Comparison of ENCODE assay signal across 1 cellular context in the genomic region with DNA sequence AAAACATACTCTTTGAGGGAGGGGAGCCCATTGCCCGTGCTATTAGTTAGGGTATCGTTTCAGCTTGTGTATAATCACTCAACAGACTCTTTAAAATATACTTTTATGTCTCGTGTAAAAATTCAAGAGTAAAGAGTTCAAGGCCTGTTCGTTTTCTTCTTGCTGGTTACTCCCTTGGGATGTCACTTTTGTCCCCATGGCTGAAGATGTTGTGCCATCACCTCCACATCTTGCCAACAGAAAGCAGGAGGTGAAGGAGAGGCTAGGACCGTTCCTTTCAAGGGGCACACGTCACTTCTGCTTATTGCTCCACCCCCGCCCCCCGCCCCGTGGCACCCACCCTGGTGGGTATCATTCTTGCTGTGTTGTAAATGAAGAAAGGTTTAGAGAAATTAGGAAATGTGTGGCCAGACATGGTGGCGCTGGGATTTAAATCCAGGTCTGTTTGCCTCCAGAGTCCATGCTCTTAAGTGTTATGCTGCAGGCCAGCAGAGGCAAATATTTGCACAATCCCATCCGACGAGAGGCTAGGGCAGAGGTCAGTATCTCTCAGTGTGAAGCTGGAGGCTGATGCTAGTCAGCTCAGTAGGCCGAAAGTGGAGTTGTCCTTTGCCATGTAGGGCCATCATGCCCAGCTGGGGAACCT.
A peak's percentile ranks its signal among the peaks of the same experiment; 100 is the strongest.
TF ChIP-seq lines count a peak whose summit lies in the region.

No MANE protein-coding gene starts in this region.

TF ChIP-seq in HepG2, 621 proteins besides CTCF, POLR2A, EP300 and RAD21 (continued from another document and continues in another):
- TF ChIP-seq, protein P1, sequence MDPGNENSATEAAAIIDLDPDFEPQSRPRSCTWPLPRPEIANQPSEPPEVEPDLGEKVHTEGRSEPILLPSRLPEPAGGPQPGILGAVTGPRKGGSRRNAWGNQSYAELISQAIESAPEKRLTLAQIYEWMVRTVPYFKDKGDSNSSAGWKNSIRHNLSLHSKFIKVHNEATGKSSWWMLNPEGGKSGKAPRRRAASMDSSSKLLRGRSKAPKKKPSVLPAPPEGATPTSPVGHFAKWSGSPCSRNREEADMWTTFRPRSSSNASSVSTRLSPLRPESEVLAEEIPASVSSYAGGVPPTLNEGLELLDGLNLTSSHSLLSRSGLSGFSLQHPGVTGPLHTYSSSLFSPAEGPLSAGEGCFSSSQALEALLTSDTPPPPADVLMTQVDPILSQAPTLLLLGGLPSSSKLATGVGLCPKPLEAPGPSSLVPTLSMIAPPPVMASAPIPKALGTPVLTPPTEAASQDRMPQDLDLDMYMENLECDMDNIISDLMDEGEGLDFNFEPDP (CRISPR knock-in tag; conservative IDR thresholded peaks at IDR 0.05): no peak
- TF ChIP-seq ZNF891 (CRISPR knock-in tag; IDR thresholded peaks at IDR 0.05): no peak
- TF ChIP-seq GATAD2A (CRISPR knock-in tag; IDR thresholded peaks at IDR 0.05): peak; percentile 82
- TF ChIP-seq CHD4 (IDR thresholded peaks at IDR 0.05; ENCODE audit: borderline replicate concordance, low read length): peak; percentile 72; the same call in 1 of the 2 replicates
- no peak for TF ChIP-seq HOXA9 (CRISPR knock-in tag; IDR thresholded peaks at IDR 0.05; ENCODE audit: borderline replicate concordance)
- no peak for TF ChIP-seq ZNF615 (CRISPR knock-in tag; IDR thresholded peaks at IDR 0.05; ENCODE audit: borderline replicate concordance)
- TF ChIP-seq HNF4A (CRISPR knock-in tag; IDR thresholded peaks at IDR 0.05): peak; percentile 95
- TF ChIP-seq NR1H2 (CRISPR knock-in tag; IDR thresholded peaks at IDR 0.05; ENCODE audit: borderline replicate concordance, low read depth): no peak
- TF ChIP-seq, protein P2, sequence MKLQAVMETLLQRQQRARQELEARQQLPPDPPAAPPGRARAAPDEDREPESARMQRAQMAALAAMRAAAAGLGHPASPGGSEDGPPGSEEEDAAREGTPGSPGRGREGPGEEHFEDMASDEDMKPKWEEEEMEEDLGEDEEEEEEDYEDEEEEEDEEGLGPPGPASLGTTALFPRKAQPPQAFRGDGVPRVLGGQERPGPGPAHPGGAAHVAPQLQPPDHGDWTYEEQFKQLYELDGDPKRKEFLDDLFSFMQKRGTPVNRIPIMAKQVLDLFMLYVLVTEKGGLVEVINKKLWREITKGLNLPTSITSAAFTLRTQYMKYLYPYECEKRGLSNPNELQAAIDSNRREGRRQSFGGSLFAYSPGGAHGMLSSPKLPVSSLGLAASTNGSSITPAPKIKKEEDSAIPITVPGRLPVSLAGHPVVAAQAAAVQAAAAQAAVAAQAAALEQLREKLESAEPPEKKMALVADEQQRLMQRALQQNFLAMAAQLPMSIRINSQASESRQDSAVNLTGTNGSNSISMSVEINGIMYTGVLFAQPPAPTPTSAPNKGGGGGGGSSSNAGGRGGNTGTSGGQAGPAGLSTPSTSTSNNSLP (IDR thresholded peaks at IDR 0.05; ENCODE audit: low read depth, low read length): peak; percentile 58; the same call in 1 of the 2 replicates
- TF ChIP-seq ETV6 (CRISPR knock-in tag; conservative IDR thresholded peaks at IDR 0.05): no peak
- no peak for TF ChIP-seq IKZF4 (CRISPR knock-in tag; IDR thresholded peaks at IDR 0.05; ENCODE audit: borderline replicate concordance, low read depth, not compliant biosample characterization)
- peak; percentile 53; the same call in 1 of the 2 replicates for TF ChIP-seq FOXJ3 (CRISPR knock-in tag; IDR thresholded peaks at IDR 0.05; ENCODE audit: borderline replicate concordance)
- no peak for TF ChIP-seq ZNF3 (CRISPR knock-in tag; IDR thresholded peaks at IDR 0.05)
- TF ChIP-seq SALL2 (CRISPR knock-in tag; IDR thresholded peaks at IDR 0.05): no peak
- TF ChIP-seq RCOR2 (CRISPR knock-in tag; IDR thresholded peaks at IDR 0.05): peak; percentile 73; the same call in 1 of the 2 replicates
- TF ChIP-seq CCAR2 (optimal IDR thresholded peaks at IDR 0.05; ENCODE audit: low read depth, low read length): no peak
- TF ChIP-seq ZZZ3 (CRISPR knock-in tag; IDR thresholded peaks at IDR 0.05; ENCODE audit: borderline replicate concordance): no peak
- TF ChIP-seq, protein P3, sequence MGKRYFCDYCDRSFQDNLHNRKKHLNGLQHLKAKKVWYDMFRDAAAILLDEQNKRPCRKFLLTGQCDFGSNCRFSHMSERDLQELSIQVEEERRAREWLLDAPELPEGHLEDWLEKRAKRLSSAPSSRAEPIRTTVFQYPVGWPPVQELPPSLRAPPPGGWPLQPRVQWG (CRISPR knock-in tag; IDR thresholded peaks at IDR 0.05; ENCODE audit: borderline replicate concordance, low read depth): no peak
- TF ChIP-seq KLF13 (CRISPR knock-in tag; IDR thresholded peaks at IDR 0.05): no peak
- TF ChIP-seq, protein P4, sequence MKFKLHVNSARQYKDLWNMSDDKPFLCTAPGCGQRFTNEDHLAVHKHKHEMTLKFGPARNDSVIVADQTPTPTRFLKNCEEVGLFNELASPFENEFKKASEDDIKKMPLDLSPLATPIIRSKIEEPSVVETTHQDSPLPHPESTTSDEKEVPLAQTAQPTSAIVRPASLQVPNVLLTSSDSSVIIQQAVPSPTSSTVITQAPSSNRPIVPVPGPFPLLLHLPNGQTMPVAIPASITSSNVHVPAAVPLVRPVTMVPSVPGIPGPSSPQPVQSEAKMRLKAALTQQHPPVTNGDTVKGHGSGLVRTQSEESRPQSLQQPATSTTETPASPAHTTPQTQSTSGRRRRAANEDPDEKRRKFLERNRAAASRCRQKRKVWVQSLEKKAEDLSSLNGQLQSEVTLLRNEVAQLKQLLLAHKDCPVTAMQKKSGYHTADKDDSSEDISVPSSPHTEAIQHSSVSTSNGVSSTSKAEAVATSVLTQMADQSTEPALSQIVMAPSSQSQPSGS (CRISPR knock-in tag; IDR thresholded peaks at IDR 0.05): peak; percentile 45; the same call in 1 of the 2 replicates
- no peak for TF ChIP-seq SOX13 (IDR thresholded peaks at IDR 0.05)
- TF ChIP-seq SOX13 (CRISPR knock-in tag; conservative IDR thresholded peaks at IDR 0.05 in 1 of 2, IDR thresholded peaks at IDR 0.05 in 1 of 2): peak in 1 of 2 experiments; percentile 75; a peak in 2 of 4 replicates
- peak; percentile 86 for TF ChIP-seq FOXA3 (CRISPR knock-in tag; IDR thresholded peaks at IDR 0.05)
- TF ChIP-seq, protein P5, sequence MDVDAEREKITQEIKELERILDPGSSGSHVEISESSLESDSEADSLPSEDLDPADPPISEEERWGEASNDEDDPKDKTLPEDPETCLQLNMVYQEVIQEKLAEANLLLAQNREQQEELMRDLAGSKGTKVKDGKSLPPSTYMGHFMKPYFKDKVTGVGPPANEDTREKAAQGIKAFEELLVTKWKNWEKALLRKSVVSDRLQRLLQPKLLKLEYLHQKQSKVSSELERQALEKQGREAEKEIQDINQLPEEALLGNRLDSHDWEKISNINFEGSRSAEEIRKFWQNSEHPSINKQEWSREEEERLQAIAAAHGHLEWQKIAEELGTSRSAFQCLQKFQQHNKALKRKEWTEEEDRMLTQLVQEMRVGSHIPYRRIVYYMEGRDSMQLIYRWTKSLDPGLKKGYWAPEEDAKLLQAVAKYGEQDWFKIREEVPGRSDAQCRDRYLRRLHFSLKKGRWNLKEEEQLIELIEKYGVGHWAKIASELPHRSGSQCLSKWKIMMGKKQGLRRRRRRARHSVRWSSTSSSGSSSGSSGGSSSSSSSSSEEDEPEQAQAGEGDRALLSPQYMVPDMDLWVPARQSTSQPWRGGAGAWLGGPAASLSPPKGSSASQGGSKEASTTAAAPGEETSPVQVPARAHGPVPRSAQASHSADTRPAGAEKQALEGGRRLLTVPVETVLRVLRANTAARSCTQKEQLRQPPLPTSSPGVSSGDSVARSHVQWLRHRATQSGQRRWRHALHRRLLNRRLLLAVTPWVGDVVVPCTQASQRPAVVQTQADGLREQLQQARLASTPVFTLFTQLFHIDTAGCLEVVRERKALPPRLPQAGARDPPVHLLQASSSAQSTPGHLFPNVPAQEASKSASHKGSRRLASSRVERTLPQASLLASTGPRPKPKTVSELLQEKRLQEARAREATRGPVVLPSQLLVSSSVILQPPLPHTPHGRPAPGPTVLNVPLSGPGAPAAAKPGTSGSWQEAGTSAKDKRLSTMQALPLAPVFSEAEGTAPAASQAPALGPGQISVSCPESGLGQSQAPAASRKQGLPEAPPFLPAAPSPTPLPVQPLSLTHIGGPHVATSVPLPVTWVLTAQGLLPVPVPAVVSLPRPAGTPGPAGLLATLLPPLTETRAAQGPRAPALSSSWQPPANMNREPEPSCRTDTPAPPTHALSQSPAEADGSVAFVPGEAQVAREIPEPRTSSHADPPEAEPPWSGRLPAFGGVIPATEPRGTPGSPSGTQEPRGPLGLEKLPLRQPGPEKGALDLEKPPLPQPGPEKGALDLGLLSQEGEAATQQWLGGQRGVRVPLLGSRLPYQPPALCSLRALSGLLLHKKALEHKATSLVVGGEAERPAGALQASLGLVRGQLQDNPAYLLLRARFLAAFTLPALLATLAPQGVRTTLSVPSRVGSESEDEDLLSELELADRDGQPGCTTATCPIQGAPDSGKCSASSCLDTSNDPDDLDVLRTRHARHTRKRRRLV (CRISPR knock-in tag; IDR thresholded peaks at IDR 0.05): no peak
- TF ChIP-seq NKX3-1 (CRISPR knock-in tag; IDR thresholded peaks at IDR 0.05): peak; percentile 82; the same call in 1 of the 2 replicates
- peak; percentile 73 for TF ChIP-seq TBX2 (CRISPR knock-in tag; IDR thresholded peaks at IDR 0.05; ENCODE audit: borderline replicate concordance)
- peak; percentile 79 for TF ChIP-seq IRF2 (CRISPR knock-in tag; IDR thresholded peaks at IDR 0.05)
- TF ChIP-seq ZNF44 (CRISPR knock-in tag; IDR thresholded peaks at IDR 0.05): no peak
- peak; percentile 54; the same call in 1 of the 2 replicates for TF ChIP-seq MIER2 (CRISPR knock-in tag; IDR thresholded peaks at IDR 0.05)
- TF ChIP-seq PHF21A (CRISPR knock-in tag; IDR thresholded peaks at IDR 0.05): peak; percentile 58; the same call in 1 of the 2 replicates
- TF ChIP-seq ZNF782 (CRISPR knock-in tag; IDR thresholded peaks at IDR 0.05; ENCODE audit: borderline replicate concordance): no peak
- TF ChIP-seq YEATS4 (CRISPR knock-in tag; IDR thresholded peaks at IDR 0.05; ENCODE audit: borderline replicate concordance): 0 out of 2 replicates have a peak, but pooled peaks have one; percentile 21
- TF ChIP-seq ZFX (CRISPR knock-in tag; IDR thresholded peaks at IDR 0.05; ENCODE audit: low read depth): peak; percentile 94
- no peak for TF ChIP-seq ZHX2 (IDR thresholded peaks at IDR 0.05; ENCODE audit: low read depth)
- no peak for TF ChIP-seq ZHX2 (CRISPR knock-in tag; IDR thresholded peaks at IDR 0.05; ENCODE audit: borderline replicate concordance)
- no peak for TF ChIP-seq ZNF274 (CRISPR knock-in tag; IDR thresholded peaks at IDR 0.05)
- no peak for TF ChIP-seq HNRNPUL1 (IDR thresholded peaks at IDR 0.05; ENCODE audit: low read depth, low read length)
- no peak for TF ChIP-seq PHF20 (CRISPR knock-in tag; IDR thresholded peaks at IDR 0.05)
- TF ChIP-seq THYN1 (CRISPR knock-in tag; IDR thresholded peaks at IDR 0.05; ENCODE audit: borderline replicate concordance, low read depth): no peak
- peak; percentile 63; the same call in 1 of the 2 replicates for TF ChIP-seq ZNF800 (CRISPR knock-in tag; IDR thresholded peaks at IDR 0.05)
- no peak for TF ChIP-seq TEAD2 (CRISPR knock-in tag; IDR thresholded peaks at IDR 0.05)
- no peak for TF ChIP-seq JARID2 (CRISPR knock-in tag; IDR thresholded peaks at IDR 0.05; ENCODE audit: insufficient replicate concordance)
- TF ChIP-seq ZNF746 (CRISPR knock-in tag; IDR thresholded peaks at IDR 0.05): no peak
- TF ChIP-seq ZNF644 (CRISPR knock-in tag; IDR thresholded peaks at IDR 0.05; ENCODE audit: low read depth): peak; percentile 98
- no peak for TF ChIP-seq SIX1 (CRISPR knock-in tag; IDR thresholded peaks at IDR 0.05; ENCODE audit: borderline replicate concordance)
- no peak for TF ChIP-seq FOXM1 (CRISPR knock-in tag; IDR thresholded peaks at IDR 0.05)
